12 cellular contexts compared by ENCODE assay signal in genomic region chr17:78823282-78824046, GRCh38. TPM values are rescaled to one million over a fixed set of nuclear protein-coding genes. Genes with fewer than 3 reads are reported as not detected.
A peak's percentile ranks its signal among the peaks of the same experiment; 100 is the strongest.
DNase-seq lines count a peak whose midpoint lies in the region; ATAC-seq and TF ChIP-seq lines count a peak whose summit lies in the region.
"Had no signal": no experiment of that assay in that cellular context is flagged by ENCODE, and none has a peak within 500 bp of the region (broad histone marks: within the 10 kb centered on the region; RNA-seq: fewer than 3 reads in every experiment).

No MANE protein-coding gene starts in this region.

- POLR2A ChIA-PET in CD8-positive, alpha-beta memory T cell (lab: Charles Lee), result interaction anchor here (0.6 to 1.0 kb wide), 2 partner anchors 19 to 50 kb away, joined by 3 to 4 read pairs; no protein-coding TSS in a partner anchor

- peaks cover 67% of the 10 kb centered on the region for H3K36me3 ChIP-seq in CD8-positive, alpha-beta memory T cell (ENCODE audit: insufficient read depth, low read length)
- H3K36me3 ChIP-seq in GM23338 (ENCODE audit: insufficient read depth) (peaks cover 42% of the 10 kb centered on the region), brain microvascular endothelial cell (replicated peaks) (peaks cover 65% of the 10 kb centered on the region)

- peaks cover 48 to 57% (median 57%) of the 10 kb centered on the region in 3 donors for H3K4me1 Mint-ChIP-seq in CD8-positive, alpha-beta memory T cell
- H3K4me1 Mint-ChIP-seq in GM23338 (no peaks in the 10 kb centered on the region), nephron progenitor cell (peaks cover 17% of the 10 kb centered on the region)

- CTCF ChIA-PET in CD8-positive, alpha-beta memory T cell (lab: Charles Lee), result interaction anchor here (1.0 kb wide), 1 partner anchor 12 kb away, joined by 3 read pairs; no protein-coding TSS in a partner anchor

- H3K36me3 Mint-ChIP-seq in CD8-positive, alpha-beta memory T cell, result peaks cover 20 to 98% (median 40%) of the 10 kb centered on the region in 3 donors
- H3K36me3 Mint-ChIP-seq in GM23338 (ENCODE audit: low read depth), result peaks cover 92% of the 10 kb centered on the region
- peaks cover 76% of the 10 kb centered on the region for H3K36me3 Mint-ChIP-seq in nephron progenitor cell (ENCODE audit: low read depth)

- peaks cover 15% of the 10 kb centered on the region for H3K79me2 ChIP-seq in GM23338 (replicated peaks; ENCODE audit: insufficient read depth)

- no peaks in the 10 kb centered on the region for H3K9me3 ChIP-seq in CD8-positive, alpha-beta memory T cell (ENCODE audit: low read length)

- H3K9me2 ChIP-seq in GM23338 (ENCODE audit: insufficient read depth), result no peaks in the 10 kb centered on the region

- intact Hi-C loops in sciatic nerve (cut with DNase I), result no loop called here

- peak overlapping the region in 7 of 8 donors; percentile 43 to 92 (median 82) for H3K27ac Mint-ChIP-seq in CD8-positive, alpha-beta memory T cell
- H3K27ac Mint-ChIP-seq in GM23338 (no peak overlapping the region; the same call in 1 of the 2 replicates), nephron progenitor cell (peak overlapping the region; percentile 93)

- H3K9me3 Mint-ChIP-seq in CD8-positive, alpha-beta memory T cell, result no peaks in the 10 kb centered on the region
- H3K9me3 Mint-ChIP-seq in GM23338 (no peaks in the 10 kb centered on the region; the same call in 2 of the 3 replicates), nephron progenitor cell (no peaks in the 10 kb centered on the region)
- H3K9me3 Mint-ChIP-seq: memory B cell had no signal

- no peak overlapping the region for H2AFZ ChIP-seq in GM23338

- H3K27me3 Mint-ChIP-seq in CD8-positive, alpha-beta memory T cell, result peaks cover 0 to 7% of the 10 kb centered on the region in 2 donors
- H3K27me3 Mint-ChIP-seq in GM23338 (ENCODE audit: insufficient read depth, low read depth, poor library complexity) (peaks cover 1% of the 10 kb centered on the region), nephron progenitor cell (ENCODE audit: low read depth, poor library complexity) (no peaks in the 10 kb centered on the region)
- H3K27me3 Mint-ChIP-seq: memory B cell had no signal

- H3K4me1 ChIP-seq in CD8-positive, alpha-beta memory T cell (ENCODE audit: insufficient read depth, low read length), result peaks cover 25% of the 10 kb centered on the region
- H3K4me1 ChIP-seq in GM23338 (ENCODE audit: insufficient read depth), result no peaks in the 10 kb centered on the region

- DNase-seq in CD8-positive, alpha-beta memory T cell, result no peak
- no peak for DNase-seq in GM23338 (ENCODE audit: low spot score)
- no peak for DNase-seq in brain microvascular endothelial cell
- DNase-seq in nephron progenitor cell, result no peak
- no peak for DNase-seq in sciatic nerve (ENCODE audit: low spot score)
- no peak for DNase-seq in T1000 (lab: John Stamatoyannopoulos, UW)
- DNase-seq in NCI-H526 (lab: John Stamatoyannopoulos, UW), result no peak
- DNase-seq: activated CD8-positive, alpha-beta memory T cell treated with anti-CD3 and anti-CD28 coated beads, Interleukin-2, amount 50 U/mL, for 4 hours; Karpas-422; OCI-M1 had no signal

- H3K4me3 Mint-ChIP-seq in CD8-positive, alpha-beta memory T cell, result no peak overlapping the region
- H3K4me3 Mint-ChIP-seq in GM23338 (no peak overlapping the region), nephron progenitor cell (no peak overlapping the region)
- H3K4me3 Mint-ChIP-seq: memory B cell had no signal

- H3K27me3 ChIP-seq in CD8-positive, alpha-beta memory T cell (ENCODE audit: insufficient read depth, low read length, poor library complexity, severe bottlenecking), result no peaks in the 10 kb centered on the region
- H3K27me3 ChIP-seq in GM23338 (ENCODE audit: insufficient read depth), result no peaks in the 10 kb centered on the region
- H3K27me3 ChIP-seq in brain microvascular endothelial cell (replicated peaks), result no peaks in the 10 kb centered on the region

- no peak overlapping the region for H3K27ac ChIP-seq in CD8-positive, alpha-beta memory T cell (ENCODE audit: low read depth, low read length)
- H3K27ac ChIP-seq in GM23338 (ENCODE audit: low read depth), result no peak overlapping the region
- H3K27ac ChIP-seq in brain microvascular endothelial cell, result peak overlapping the region; percentile 89

- in situ Hi-C loops in brain microvascular endothelial cell (cut with HindIII; ENCODE audit: low pct_ligation_motif_present, low sequenced_read_pairs), result no loop called here

- H3K4me3 ChIP-seq in CD8-positive, alpha-beta memory T cell (ENCODE audit: low read length), result no peak overlapping the region
- H3K4me3 ChIP-seq in GM23338, result no peak overlapping the region
- H3K4me3 ChIP-seq in brain microvascular endothelial cell (ENCODE audit: low read depth, low read length), result no peak overlapping the region

- H3F3A ChIP-seq in GM23338 (replicated peaks; ENCODE audit: low read depth), result no peaks in the 10 kb centered on the region

- no peak overlapping the region for H3K4me2 ChIP-seq in GM23338

- ATAC-seq in GM23338, result no peak
- ATAC-seq in sciatic nerve, result no peak
- no peak for ATAC-seq in HG03139 (IDR thresholded peaks at IDR 0.05; ENCODE audit: unreplicated experiment)

- H4K20me1 ChIP-seq in GM23338 (replicated peaks; ENCODE audit: insufficient read depth), result peaks cover 35% of the 10 kb centered on the region

- TF ChIP-seq CTCF in GM23338 (conservative IDR thresholded peaks at IDR 0.05; ENCODE audit: low read depth in 2 of 2) (peak; percentile 5 to 34; a peak in 2 of 4 replicates), brain microvascular endothelial cell (IDR thresholded peaks at IDR 0.05; ENCODE audit: low read depth, low read length, missing control alignments) (peak; percentile 45), nephron progenitor cell (IDR thresholded peaks at IDR 0.05) (no peak)

TF ChIP-seq in GM23338, 12 proteins besides CTCF, POLR2A, EP300 and RAD21 (continues in another document):
- TF ChIP-seq REST (IDR thresholded peaks at IDR 0.05; ENCODE audit: unreplicated experiment) (no peak), POLR2AphosphoS5 (IDR thresholded peaks at IDR 0.05; ENCODE audit: low read depth) (no peak), CREB1 (CRISPR knock-in tag; IDR thresholded peaks at IDR 0.05; ENCODE audit: low read depth) (no peak), EZH2 (IDR thresholded peaks at IDR 0.05; ENCODE audit: low read depth, unreplicated experiment) (no peak), ZNF114 (CRISPR knock-in tag; IDR thresholded peaks at IDR 0.05) (no peak), JUNB (IDR thresholded peaks at IDR 0.05; ENCODE audit: unreplicated experiment) (no peak), ZNF331 (CRISPR knock-in tag; IDR thresholded peaks at IDR 0.05; ENCODE audit: low read depth) (no peak), EZH2phosphoT487 (IDR thresholded peaks at IDR 0.05; ENCODE audit: unreplicated experiment) (no peak), STAT1 (IDR thresholded peaks at IDR 0.05; ENCODE audit: unreplicated experiment) (no peak)

RNA-seq across cellular contexts. Expression of gene USP36, which starts 17.1 kb away (rescaled TPM):
- 100 to 1,000 TPM; 118 to 122 TPM for total RNA-seq in CD8-positive, alpha-beta memory T cell
- 43.2 TPM for polyA plus RNA-seq in CD8-positive, alpha-beta memory T cell
- 55.5 and 58.7 TPM in 2 replicates for total RNA-seq in GM23338 (2014; rRNA removed; shearing (Covaris generic))
- polyA plus RNA-seq in GM23338 (2016; fragmentation: Nextera tagmentation; extraction: Ambion mirVana), result 36.2 and 38.1 TPM in 2 replicates
- total RNA-seq in sciatic nerve, result 109 TPM

RNA-seq across cellular contexts. Expression of gene CYTH1, which starts 41.4 kb away (rescaled TPM):
- total RNA-seq in CD8-positive, alpha-beta memory T cell, result 100 to 1,000 TPM; 115 to 129 TPM
- polyA plus RNA-seq in CD8-positive, alpha-beta memory T cell, result 279 TPM
- 14.5 and 21.2 TPM in 2 replicates for total RNA-seq in GM23338 (2014; rRNA removed; shearing (Covaris generic))
- 12.2 and 13.8 TPM in 2 replicates for polyA plus RNA-seq in GM23338 (2016; fragmentation: Nextera tagmentation; extraction: Ambion mirVana)
- 75.9 TPM for total RNA-seq in sciatic nerve
